8 cellular contexts compared by ENCODE assay signal in genomic region chr18:35580748-35581534, GRCh38. TPM values are rescaled to one million over a fixed set of nuclear protein-coding genes. Genes with fewer than 3 reads are reported as not detected.
DNase-seq lines count a peak whose midpoint lies in the region; ATAC-seq and TF ChIP-seq lines count a peak whose summit lies in the region.

No MANE protein-coding gene starts in this region.

- H3K36me3 Mint-ChIP-seq in HFFc6 (ENCODE audit: low read depth), result peaks cover 6% of the 10 kb centered on the region; the same call in 1 of the 2 replicates

- peaks cover 4% of the 10 kb centered on the region for H3K9me3 Mint-ChIP-seq in HFFc6

- H3K9me3 ChIP-seq in duodenal mucosa (ENCODE audit: control insufficient read depth in 1 of 2, low read length in 2 of 2) (no peaks in the 10 kb centered on the region), lung (ENCODE audit: control insufficient read depth in 2 of 2, insufficient read depth in 1 of 2, low read length in 1 of 2) (no peaks in the 10 kb centered on the region)

- peaks cover 15% of the 10 kb centered on the region for H3K4me1 Mint-ChIP-seq in HFFc6 (ENCODE audit: low read depth)

- DNase-seq in NCI-H2029 (lab: John Stamatoyannopoulos, UW), result peak; percentile 37
- no peak for DNase-seq in NCI-H2029 treated with DMSO at 0.1 percent for 48 hours (lab: John Stamatoyannopoulos, UW)
- DNase-seq in HFFc6, result no peak
- peak; percentile 27 for DNase-seq in NCI-H1694 treated with DMSO at 0.1 percent for 48 hours (lab: John Stamatoyannopoulos, UW)
- peak; percentile 55 for DNase-seq in activated CD4-positive, alpha-beta T cell treated with anti-CD3 and anti-CD28 coated beads, Interleukin-2, amount 50 U/mL, for 1 hour
- DNase-seq in lung (ENCODE audit: low spot score), result peak; percentile 42
- peak; percentile 16 to 36 (median 28) for DNase-seq in stimulated activated CD4-positive, alpha-beta T cell treated with anti-CD3 and anti-CD28 coated beads, TNF-alpha, amount 100 ng/mL, for 4 hours (ENCODE audit: low read depth in 3 of 3)

- peaks cover 10% of the 10 kb centered on the region for H3K27me3 Mint-ChIP-seq in HFFc6 (ENCODE audit: insufficient read depth)

- peak overlapping the region; percentile 47 to 73 for H3K9ac ChIP-seq in duodenal mucosa (ENCODE audit: low read depth in 1 of 2, low read length in 2 of 2)

- H3K36me3 ChIP-seq in duodenal mucosa (ENCODE audit: control insufficient read depth in 1 of 2, insufficient read depth in 2 of 2, low read length in 2 of 2) (no peaks in the 10 kb centered on the region), lung (ENCODE audit: control insufficient read depth in 2 of 2, insufficient read depth in 2 of 2, low read length in 2 of 2) (no peaks in the 10 kb centered on the region)

- no peak overlapping the region for H3K27ac Mint-ChIP-seq in HFFc6

- ATAC-seq in lung (ENCODE audit: insufficient read depth, low FRiP score), result peak; percentile 68

- H3K27me3 ChIP-seq in duodenal mucosa (ENCODE audit: control insufficient read depth in 1 of 2, insufficient read depth in 2 of 2, low read length in 2 of 2) (no peaks in the 10 kb centered on the region), lung (ENCODE audit: control insufficient read depth, insufficient read depth) (no peaks in the 10 kb centered on the region)

- WGBS in lung, 2 donors, result 0 to 1% methylated on average over 73 to 94 of the region's 94 CpGs

- H3K27ac ChIP-seq in duodenal mucosa (ENCODE audit: low read depth, low read length) (peak overlapping the region; percentile 79), lung (ENCODE audit: low read depth in 1 of 2, low read length in 1 of 2) (peak overlapping the region; percentile 95)

- H3K4me1 ChIP-seq in duodenal mucosa (ENCODE audit: control insufficient read depth in 1 of 2, insufficient read depth in 2 of 2, low read length in 2 of 2) (peaks cover 35% of the 10 kb centered on the region in 2 donors), lung (ENCODE audit: control insufficient read depth in 2 of 2, insufficient read depth in 2 of 2, low read length in 2 of 2) (peaks cover 7 to 11% of the 10 kb centered on the region in 2 donors)

- peak overlapping the region; percentile 66 to 69 for H3K4me3 ChIP-seq in duodenal mucosa (ENCODE audit: low read depth in 1 of 2, low read length in 2 of 2)
- peak overlapping the region; percentile 72 for H3K4me3 ChIP-seq in lung

- H3K4me3 Mint-ChIP-seq in HFFc6, result peak overlapping the region; percentile 61

- no peak for TF ChIP-seq CTCF in HFFc6 (IDR thresholded peaks at IDR 0.05)
- TF ChIP-seq CTCF in lung (IDR thresholded peaks at IDR 0.05; ENCODE audit: control extremely low read depth, extremely low read depth), result no peak

RNA-seq across cellular contexts. Expression of gene GALNT1, which starts 0.6 kb away (rescaled TPM):
- 10 to 100 TPM; 36.4 to 48.2 (median 40.2) TPM for total RNA-seq in HFFc6 (2021; fragmentation: NEBNext Ultra II Directional; extraction: Animal tissue kit (Norgen Biotek cat#: 25700))
- 10 to 100 TPM; 61.4 to 73.4 TPM for total RNA-seq in lung
- 10 to 100 TPM; 16.9 to 32.1 TPM for polyA plus RNA-seq in lung

Comparison
In these comparisons a context has a peak if more than half of its experiments do, and no peak if none do; other contexts are left out.
1. DNase-seq: peak in NCI-H2029 (single experiment), NCI-H1694 treated with DMSO at 0.1 percent for 48 hours (single experiment), activated CD4-positive, alpha-beta T cell treated with anti-CD3 and anti-CD28 coated beads, Interleukin-2, amount 50 U/mL, for 1 hour (single experiment), lung (single experiment) and stimulated activated CD4-positive, alpha-beta T cell treated with anti-CD3 and anti-CD28 coated beads, TNF-alpha, amount 100 ng/mL, for 4 hours (3 of 3); none in NCI-H2029 treated with DMSO at 0.1 percent for 48 hours (single experiment) and HFFc6 (single experiment).